1 cellular context compared by ENCODE assay signal in genomic region chr10:49409755-49410154, GRCh38.
TF ChIP-seq lines count a peak whose summit lies in the region.

No MANE protein-coding gene starts in this region.

TF ChIP-seq in K562, 482 proteins besides CTCF, POLR2A, EP300 and RAD21:
- TF ChIP-seq, protein P1, sequence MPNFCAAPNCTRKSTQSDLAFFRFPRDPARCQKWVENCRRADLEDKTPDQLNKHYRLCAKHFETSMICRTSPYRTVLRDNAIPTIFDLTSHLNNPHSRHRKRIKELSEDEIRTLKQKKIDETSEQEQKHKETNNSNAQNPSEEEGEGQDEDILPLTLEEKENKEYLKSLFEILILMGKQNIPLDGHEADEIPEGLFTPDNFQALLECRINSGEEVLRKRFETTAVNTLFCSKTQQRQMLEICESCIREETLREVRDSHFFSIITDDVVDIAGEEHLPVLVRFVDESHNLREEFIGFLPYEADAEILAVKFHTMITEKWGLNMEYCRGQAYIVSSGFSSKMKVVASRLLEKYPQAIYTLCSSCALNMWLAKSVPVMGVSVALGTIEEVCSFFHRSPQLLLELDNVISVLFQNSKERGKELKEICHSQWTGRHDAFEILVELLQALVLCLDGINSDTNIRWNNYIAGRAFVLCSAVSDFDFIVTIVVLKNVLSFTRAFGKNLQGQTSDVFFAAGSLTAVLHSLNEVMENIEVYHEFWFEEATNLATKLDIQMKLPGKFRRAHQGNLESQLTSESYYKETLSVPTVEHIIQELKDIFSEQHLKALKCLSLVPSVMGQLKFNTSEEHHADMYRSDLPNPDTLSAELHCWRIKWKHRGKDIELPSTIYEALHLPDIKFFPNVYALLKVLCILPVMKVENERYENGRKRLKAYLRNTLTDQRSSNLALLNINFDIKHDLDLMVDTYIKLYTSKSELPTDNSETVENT (CRISPR knock-in tag; IDR thresholded peaks at IDR 0.05): no peak
- TF ChIP-seq STAT5A (IDR thresholded peaks at IDR 0.05; ENCODE audit: borderline replicate concordance, low read length): no peak
- no peak for TF ChIP-seq TRIM28 (IDR thresholded peaks at IDR 0.05)
- TF ChIP-seq PML (IDR thresholded peaks at IDR 0.05; ENCODE audit: low read length): no peak
- no peak for TF ChIP-seq BACH1 (tag; IDR thresholded peaks at IDR 0.05)
- no peak for TF ChIP-seq EZH2 (IDR thresholded peaks at IDR 0.05; ENCODE audit: borderline replicate concordance, low read depth, low read length)
- no peak for TF ChIP-seq ARID4B (CRISPR knock-in tag; IDR thresholded peaks at IDR 0.05)
- no peak for TF ChIP-seq GTF3C2 (IDR thresholded peaks at IDR 0.05; ENCODE audit: borderline replicate concordance, extremely low read depth, insufficient read length)
- TF ChIP-seq, protein P2, sequence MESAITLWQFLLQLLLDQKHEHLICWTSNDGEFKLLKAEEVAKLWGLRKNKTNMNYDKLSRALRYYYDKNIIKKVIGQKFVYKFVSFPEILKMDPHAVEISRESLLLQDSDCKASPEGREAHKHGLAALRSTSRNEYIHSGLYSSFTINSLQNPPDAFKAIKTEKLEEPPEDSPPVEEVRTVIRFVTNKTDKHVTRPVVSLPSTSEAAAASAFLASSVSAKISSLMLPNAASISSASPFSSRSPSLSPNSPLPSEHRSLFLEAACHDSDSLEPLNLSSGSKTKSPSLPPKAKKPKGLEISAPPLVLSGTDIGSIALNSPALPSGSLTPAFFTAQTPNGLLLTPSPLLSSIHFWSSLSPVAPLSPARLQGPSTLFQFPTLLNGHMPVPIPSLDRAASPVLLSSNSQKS (CRISPR knock-in tag; IDR thresholded peaks at IDR 0.05): no peak
- no peak for TF ChIP-seq DDX20 (tag; IDR thresholded peaks at IDR 0.05; ENCODE audit: low read depth)
- TF ChIP-seq ZNF511 (CRISPR knock-in tag; IDR thresholded peaks at IDR 0.05): no peak
